8 cellular contexts compared by ENCODE assay signal in the genomic region with DNA sequence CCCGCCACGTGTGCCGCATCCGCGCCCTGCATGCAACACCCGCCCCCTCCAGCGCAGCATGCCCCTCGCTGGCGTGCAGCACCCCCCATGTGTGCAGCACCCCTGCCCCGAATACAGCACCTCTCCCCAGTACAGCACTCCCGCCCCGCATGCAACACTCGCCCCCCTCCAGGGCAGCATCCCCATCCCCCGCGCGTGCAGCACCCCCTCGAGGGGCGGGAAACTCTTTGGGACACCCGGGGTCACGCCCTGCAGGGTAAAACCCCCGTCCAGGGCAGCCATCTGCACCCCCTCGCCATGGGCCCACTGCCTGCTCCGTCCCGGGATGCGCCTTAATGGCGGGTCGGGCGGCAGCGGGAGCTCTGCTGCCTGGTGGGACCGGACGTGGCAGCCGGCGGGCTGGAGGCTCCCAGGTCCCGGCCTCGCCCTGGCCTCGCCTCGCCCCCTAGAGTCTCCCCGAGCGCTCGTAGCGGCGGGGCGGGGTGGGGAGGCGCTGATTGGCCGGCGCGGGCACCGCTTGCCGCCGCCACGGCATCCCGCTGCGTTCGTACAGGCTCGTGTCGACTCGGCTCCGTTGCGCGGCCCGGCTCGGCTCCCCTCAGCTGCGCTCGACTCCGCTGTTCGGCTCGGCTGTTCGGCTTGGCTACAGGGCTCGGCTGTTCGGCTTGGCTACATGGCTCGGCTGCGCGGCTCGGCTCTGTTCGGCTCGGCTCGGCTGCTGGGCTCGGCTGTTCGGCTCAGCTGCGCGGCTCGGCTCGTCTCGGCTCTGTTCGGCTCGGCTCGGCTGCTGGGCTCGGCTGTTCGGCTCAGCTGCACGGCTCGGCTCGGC. TPM values are rescaled to one million over a fixed set of nuclear protein-coding genes. Genes with fewer than 3 reads are reported as not detected.
A peak's percentile ranks its signal among the peaks of the same experiment; 100 is the strongest.
DNase-seq lines count a peak whose midpoint lies in the region; ATAC-seq and TF ChIP-seq lines count a peak whose summit lies in the region.

No MANE protein-coding gene starts in this region.

- intact Hi-C loops in Right ventricle myocardium inferior (cut with DNase I) = no loop called here
- intact Hi-C loops in testis (cut with DNase I; ENCODE audit: low total_unique reads) = loop anchor here (10.0 kb wide), 1 partner anchor 75 kb away; no protein-coding TSS in a partner anchor

- ATAC-seq in SK-N-SH treated with all-trans-retinoic acid at 6 μM for 48 hours = peak; percentile 99
- ATAC-seq in activated naive CD8-positive, alpha-beta T cell treated with anti-CD3 and anti-CD28 coated beads, Interleukin-2, amount 10 ng/mL, durations not matched to agents 7 days and 5 days (ENCODE audit: low read depth) = peak; percentile 98
- peak; percentile 100 for ATAC-seq in Right ventricle myocardium inferior

- no peak overlapping the region for H3K27ac Mint-ChIP-seq in activated naive CD8-positive, alpha-beta T cell treated with anti-CD3 and anti-CD28 coated beads, Interleukin-2, amount 10 ng/mL, durations not matched to agents 7 days and 5 days
- no peak overlapping the region for H3K27ac Mint-ChIP-seq in osteocyte (ENCODE audit: unreplicated experiment)

- H3K36me3 Mint-ChIP-seq in activated naive CD8-positive, alpha-beta T cell treated with anti-CD3 and anti-CD28 coated beads, Interleukin-2, amount 10 ng/mL, durations not matched to agents 7 days and 5 days = no peaks in the 10 kb centered on the region
- no peaks in the 10 kb centered on the region for H3K36me3 Mint-ChIP-seq in osteocyte (ENCODE audit: unreplicated experiment)

- H3K4me3 Mint-ChIP-seq in activated naive CD8-positive, alpha-beta T cell treated with anti-CD3 and anti-CD28 coated beads, Interleukin-2, amount 10 ng/mL, durations not matched to agents 7 days and 5 days = peak overlapping the region; percentile 60
- H3K4me3 Mint-ChIP-seq in osteocyte (ENCODE audit: unreplicated experiment) = peak overlapping the region; percentile 57

- WGBS in testis, 2 donors = 1 to 6% methylated on average over 12 to 68 of the region's 92 CpGs

- no peaks in the 10 kb centered on the region for H3K27me3 ChIP-seq in testis

- H3K9me3 Mint-ChIP-seq in activated naive CD8-positive, alpha-beta T cell treated with anti-CD3 and anti-CD28 coated beads, Interleukin-2, amount 10 ng/mL, durations not matched to agents 7 days and 5 days = no peaks in the 10 kb centered on the region
- no peaks in the 10 kb centered on the region for H3K9me3 Mint-ChIP-seq in osteocyte (ENCODE audit: unreplicated experiment)

- POLR2A ChIA-PET in HEK293 (lab: Yijun Ruan, JAX) = no interaction called here
- POLR2A ChIA-PET in activated naive CD8-positive, alpha-beta T cell treated with anti-CD3 and anti-CD28 coated beads, Interleukin-2, amount 10 ng/mL, durations not matched to agents 7 days and 5 days (lab: Charles Lee) = interaction anchor here (1.4 to 1.8 kb wide), 2 partner anchors 80 to 127 kb away, joined by 5 to 10 read pairs; partner anchors contain the start of gene TOLLIP

- H3K36me3 ChIP-seq in HEK293 (ENCODE audit: control insufficient read depth in 2 of 2, insufficient read depth in 1 of 2, low read length in 2 of 2) (peaks cover 0 to 11% of the 10 kb centered on the region in 2 experiments; a peak in 1 of 3 replicates), testis (ENCODE audit: low read depth, missing control alignments) (no peaks in the 10 kb centered on the region)

- H3K9me3 ChIP-seq in HEK293 (ENCODE audit: control insufficient read depth, insufficient read depth, low read depth, low read length) (no peaks in the 10 kb centered on the region), testis (no peaks in the 10 kb centered on the region)

- CTCF ChIA-PET in HEK293 (lab: Yijun Ruan, JAX) = interaction anchor here (0.7 kb wide), 1 partner anchor 13 kb away, joined by 3 read pairs; no protein-coding TSS in a partner anchor

- H3K4me1 ChIP-seq in HEK293 (ENCODE audit: control insufficient read depth, insufficient read depth, low read length) = no peaks in the 10 kb centered on the region
- peaks cover 18% of the 10 kb centered on the region for H3K4me1 ChIP-seq in testis

- H3K27me3 Mint-ChIP-seq in activated naive CD8-positive, alpha-beta T cell treated with anti-CD3 and anti-CD28 coated beads, Interleukin-2, amount 10 ng/mL, durations not matched to agents 7 days and 5 days = peaks cover 21% of the 10 kb centered on the region
- H3K27me3 Mint-ChIP-seq in osteocyte (ENCODE audit: unreplicated experiment) = peaks cover 26% of the 10 kb centered on the region

- TF ChIP-seq CTCF in HEK293 (tag by site-specific recombination; IDR thresholded peaks at IDR 0.05) (peak; percentile 48; the same call in 1 of the 2 replicates), osteocyte (IDR thresholded peaks at IDR 0.05) (no peak), testis (IDR thresholded peaks at IDR 0.05) (peak in 1 of 3 experiments; percentile 13)

- peak; percentile 95 for DNase-seq in ELR (ENCODE audit: low read depth)
- peak; percentile 88 for DNase-seq in MV-4-11 (lab: John Stamatoyannopoulos, UW)
- DNase-seq in activated naive CD8-positive, alpha-beta T cell treated with anti-CD3 and anti-CD28 coated beads, Interleukin-2, amount 10 ng/mL, durations not matched to agents 7 days and 5 days = peak; percentile 93
- DNase-seq in Right ventricle myocardium inferior (ENCODE audit: missing footprints) = peak; percentile 97
- DNase-seq in osteocyte (ENCODE audit: extremely low spot score, unreplicated experiment) = peak; percentile 100
- peak; percentile 99 for DNase-seq in testis

- peaks cover 5% of the 10 kb centered on the region for H3K4me1 Mint-ChIP-seq in activated naive CD8-positive, alpha-beta T cell treated with anti-CD3 and anti-CD28 coated beads, Interleukin-2, amount 10 ng/mL, durations not matched to agents 7 days and 5 days
- H3K4me1 Mint-ChIP-seq in osteocyte (ENCODE audit: unreplicated experiment) = no peaks in the 10 kb centered on the region

- H3K27ac ChIP-seq in HEK293 (ENCODE audit: extremely low read depth, low read depth, low read length) (peak overlapping the region; percentile 44; the same call in 1 of the 2 replicates), testis (peak overlapping the region; percentile 23 to 70)

- H3K4me3 ChIP-seq in HEK293 (ENCODE audit: low read depth, low read length) = peak overlapping the region; percentile 39
- H3K4me3 ChIP-seq in testis = peak overlapping the region; percentile 31 to 59

- TF ChIP-seq POLR2A in testis (IDR thresholded peaks at IDR 0.05) = no peak

TF ChIP-seq in HEK293, 187 proteins besides CTCF, POLR2A, EP300 and RAD21 (continues in another document):
- TF ChIP-seq GLIS1 (tag by site-specific recombination; IDR thresholded peaks at IDR 0.05) (peak; percentile 59), ZNF704 (tag by site-specific recombination; IDR thresholded peaks at IDR 0.05) (no peak), KLF1 (tag by site-specific recombination; IDR thresholded peaks at IDR 0.05) (peak; percentile 36), SP2 (tag by site-specific recombination; IDR thresholded peaks at IDR 0.05) (peak; percentile 39), PBX3 (CRISPR knock-in tag; IDR thresholded peaks at IDR 0.05) (peak; percentile 84; the same call in 1 of the 2 replicates)

TF ChIP-seq in SK-N-SH treated with all-trans-retinoic acid at 6 μM for 48 hours, 23 proteins besides CTCF, POLR2A, EP300 and RAD21:
- TF ChIP-seq CSDC2 (CRISPR knock-in tag; IDR thresholded peaks at IDR 0.05) = no peak
- TF ChIP-seq, protein P1, sequence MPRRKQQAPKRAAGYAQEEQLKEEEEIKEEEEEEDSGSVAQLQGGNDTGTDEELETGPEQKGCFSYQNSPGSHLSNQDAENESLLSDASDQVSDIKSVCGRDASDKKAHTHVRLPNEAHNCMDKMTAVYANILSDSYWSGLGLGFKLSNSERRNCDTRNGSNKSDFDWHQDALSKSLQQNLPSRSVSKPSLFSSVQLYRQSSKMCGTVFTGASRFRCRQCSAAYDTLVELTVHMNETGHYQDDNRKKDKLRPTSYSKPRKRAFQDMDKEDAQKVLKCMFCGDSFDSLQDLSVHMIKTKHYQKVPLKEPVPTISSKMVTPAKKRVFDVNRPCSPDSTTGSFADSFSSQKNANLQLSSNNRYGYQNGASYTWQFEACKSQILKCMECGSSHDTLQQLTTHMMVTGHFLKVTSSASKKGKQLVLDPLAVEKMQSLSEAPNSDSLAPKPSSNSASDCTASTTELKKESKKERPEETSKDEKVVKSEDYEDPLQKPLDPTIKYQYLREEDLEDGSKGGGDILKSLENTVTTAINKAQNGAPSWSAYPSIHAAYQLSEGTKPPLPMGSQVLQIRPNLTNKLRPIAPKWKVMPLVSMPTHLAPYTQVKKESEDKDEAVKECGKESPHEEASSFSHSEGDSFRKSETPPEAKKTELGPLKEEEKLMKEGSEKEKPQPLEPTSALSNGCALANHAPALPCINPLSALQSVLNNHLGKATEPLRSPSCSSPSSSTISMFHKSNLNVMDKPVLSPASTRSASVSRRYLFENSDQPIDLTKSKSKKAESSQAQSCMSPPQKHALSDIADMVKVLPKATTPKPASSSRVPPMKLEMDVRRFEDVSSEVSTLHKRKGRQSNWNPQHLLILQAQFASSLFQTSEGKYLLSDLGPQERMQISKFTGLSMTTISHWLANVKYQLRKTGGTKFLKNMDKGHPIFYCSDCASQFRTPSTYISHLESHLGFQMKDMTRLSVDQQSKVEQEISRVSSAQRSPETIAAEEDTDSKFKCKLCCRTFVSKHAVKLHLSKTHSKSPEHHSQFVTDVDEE (CRISPR knock-in tag; IDR thresholded peaks at IDR 0.05) = no peak
- TF ChIP-seq ZFP30 (CRISPR knock-in tag; IDR thresholded peaks at IDR 0.05) = no peak
- TF ChIP-seq SNAI2 (CRISPR knock-in tag; IDR thresholded peaks at IDR 0.05) = no peak

RNA-seq across cellular contexts. Expression of gene BRSK2, which starts 0.4 kb away (rescaled TPM):
- total RNA-seq in activated naive CD8-positive, alpha-beta T cell treated with anti-CD3 and anti-CD28 coated beads, Interleukin-2, amount 10 ng/mL, durations not matched to agents 7 days and 5 days = under 1 TPM; 0.36 to 0.37 TPM
- total RNA-seq in Right ventricle myocardium inferior = 1.4 TPM
- 1.7 and 1.9 TPM in 2 replicates for total RNA-seq in osteocyte
- 10 to 100 TPM; 49.1 to 52.3 TPM for total RNA-seq in testis
- 24.7 TPM for polyA plus RNA-seq in testis (ENCODE audit: insufficient read depth, low read depth, low replicate concordance)

Comparison
In these comparisons a context has a peak if more than half of its experiments do, and no peak if none do; other contexts are left out.
1. Peak in every context shown above with its lines: DNase-seq, ATAC-seq, H3K4me3 ChIP-seq and H3K27ac ChIP-seq.
2. RNA of gene BRSK2, which starts 0.4 kb away (total RNA-seq): 49.1 to 52.3 TPM in testis; 1.7 to 1.9 TPM in osteocyte, 1.4 TPM in Right ventricle myocardium inferior (single experiment) and 0.36 to 0.37 TPM in activated naive CD8-positive, alpha-beta T cell treated with anti-CD3 and anti-CD28 coated beads, Interleukin-2, amount 10 ng/mL, durations not matched to agents 7 days and 5 days; every median in the first group is over 10 times any median in the second.